In the genomic region with DNA sequence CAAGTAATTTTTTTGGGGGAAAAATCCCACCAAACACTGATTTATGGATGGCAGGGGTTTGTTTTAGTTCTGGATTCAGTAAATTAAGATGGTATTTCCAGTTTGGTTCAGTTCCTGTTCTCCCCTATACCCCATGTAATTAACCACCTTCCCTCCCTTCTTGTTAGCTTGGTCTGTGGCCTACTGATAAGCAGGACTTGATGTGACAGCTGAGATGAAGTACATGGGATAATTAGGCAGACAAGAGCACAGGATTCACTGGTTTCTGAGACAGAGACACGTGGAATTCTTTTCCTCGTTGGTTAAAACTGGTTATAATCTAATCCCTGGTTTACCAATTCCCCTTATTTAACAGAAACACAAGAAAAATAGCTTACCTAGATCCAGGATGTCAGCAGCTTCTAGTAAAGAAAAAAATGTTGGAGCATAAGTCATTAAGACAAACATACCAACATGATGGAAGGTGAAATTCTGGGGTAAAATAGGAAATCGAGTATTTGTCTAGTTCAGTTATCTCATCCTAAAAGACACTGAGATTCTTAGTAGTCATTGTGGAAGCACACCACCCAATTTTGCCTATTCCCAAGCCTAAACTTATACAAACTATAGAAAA, we compare ENCODE assay signal across 24 cellular contexts.
"Had no signal": no experiment of that assay in that cellular context is flagged by ENCODE, and none has a peak within 500 bp of the region (broad histone marks: within the 10 kb centered on the region; RNA-seq: fewer than 3 reads in every experiment).

No MANE protein-coding gene starts in this region.

- H3K27ac ChIP-seq: hepatocyte, left ventricle myocardium inferior, spleen, testis, tibial nerve, upper lobe of right lung, vagina had no signal

- H2AFZ ChIP-seq: hepatocyte had no signal

- H3K4me2 ChIP-seq: hepatocyte had no signal

- H3K27ac Mint-ChIP-seq: dendritic cell treated with granulocyte-macrophage colony-stimulating factor and Interleukin-4, amounts not matched to agents 40 ng/mL and 50 ng/mL, for 4 days; endodermal cell; naive B cell; nephron progenitor cell; stimulated activated memory B cell treated with anti-CD40 and anti-IgM and Interleukin-4, amounts not matched to agents 10 μg/mL and 1 μg/mL and 100 μg/mL, for 72 hours; stimulated activated naive CD8-positive, alpha-beta T cell treated with anti-CD3 and anti-CD28 coated beads, Interleukin-15, amount 100 ng/mL, for 72 hours had no signal

- H3K4me1 ChIP-seq: spleen, testis, tibial nerve, upper lobe of right lung, vagina had no signal

- H3K9me3 Mint-ChIP-seq: dendritic cell treated with granulocyte-macrophage colony-stimulating factor and Interleukin-4, amounts not matched to agents 40 ng/mL and 50 ng/mL, for 4 days; endodermal cell; stimulated activated memory B cell treated with anti-CD40 and anti-IgM and Interleukin-4, amounts not matched to agents 10 μg/mL and 1 μg/mL and 100 μg/mL, for 72 hours; stimulated activated naive CD8-positive, alpha-beta T cell treated with anti-CD3 and anti-CD28 coated beads, Interleukin-15, amount 100 ng/mL, for 72 hours had no signal

- ATAC-seq: left cardiac atrium; sciatic nerve; stimulated activated memory B cell treated with anti-CD40 and anti-IgM and Interleukin-4, amounts not matched to agents 10 μg/mL and 1 μg/mL and 100 μg/mL, for 72 hours; stimulated activated naive CD8-positive, alpha-beta T cell treated with anti-CD3 and anti-CD28 coated beads, Interleukin-15, amount 100 ng/mL, for 72 hours; upper lobe of right lung had no signal

- H3K4me1 Mint-ChIP-seq: naive B cell; nephron progenitor cell; stimulated activated memory B cell treated with anti-CD40 and anti-IgM and Interleukin-4, amounts not matched to agents 10 μg/mL and 1 μg/mL and 100 μg/mL, for 72 hours; stimulated activated naive CD8-positive, alpha-beta T cell treated with anti-CD3 and anti-CD28 coated beads, Interleukin-15, amount 100 ng/mL, for 72 hours had no signal

- FAIRE-seq: kidney had no signal

- H3K4me3 Mint-ChIP-seq: dendritic cell treated with granulocyte-macrophage colony-stimulating factor and Interleukin-4, amounts not matched to agents 40 ng/mL and 50 ng/mL, for 4 days; endodermal cell; naive B cell; nephron progenitor cell; stimulated activated memory B cell treated with anti-CD40 and anti-IgM and Interleukin-4, amounts not matched to agents 10 μg/mL and 1 μg/mL and 100 μg/mL, for 72 hours; stimulated activated naive CD8-positive, alpha-beta T cell treated with anti-CD3 and anti-CD28 coated beads, Interleukin-15, amount 100 ng/mL, for 72 hours had no signal

- DNase-seq: endodermal cell; foreskin melanocyte; head of caudate nucleus; kidney; left cardiac atrium; left ventricle myocardium inferior; mesenchymal stem cell; naive B cell; nephron progenitor cell; posterior cingulate gyrus; spleen; stimulated activated CD4-positive, alpha-beta T cell treated with anti-CD3 and anti-CD28 coated beads, Interleukin-15, amount 100 ng/mL, for 24 hours; stimulated activated CD4-positive, alpha-beta T cell treated with anti-CD3 and anti-CD28 coated beads, Interleukin-1b, Interleukin-23, amount 100 ng/mL, for 48 hours; stimulated activated CD4-positive, alpha-beta T cell treated with anti-CD3 and anti-CD28 coated beads, Interleukin-4, amount 100 ng/mL, for 24 hours; stimulated activated naive CD8-positive, alpha-beta T cell treated with anti-CD3 and anti-CD28 coated beads, Interleukin-15, amount 100 ng/mL, for 72 hours; testis; upper lobe of right lung had no signal

- H3K27me3 ChIP-seq: hepatocyte, spleen, testis, tibial nerve, upper lobe of right lung, vagina had no signal

- H3K27me3 Mint-ChIP-seq: dendritic cell treated with granulocyte-macrophage colony-stimulating factor and Interleukin-4, amounts not matched to agents 40 ng/mL and 50 ng/mL, for 4 days; naive B cell; stimulated activated memory B cell treated with anti-CD40 and anti-IgM and Interleukin-4, amounts not matched to agents 10 μg/mL and 1 μg/mL and 100 μg/mL, for 72 hours; stimulated activated naive CD8-positive, alpha-beta T cell treated with anti-CD3 and anti-CD28 coated beads, Interleukin-15, amount 100 ng/mL, for 72 hours had no signal

- H3K9me3 ChIP-seq: left ventricle myocardium inferior, spleen, testis, tibial nerve, upper lobe of right lung, vagina had no signal

- H3K4me3 ChIP-seq: hepatocyte, left ventricle myocardium inferior, lung, spleen, testis, tibial nerve, upper lobe of right lung, vagina had no signal
